17 cellular contexts compared by ENCODE assay signal in genomic region chr4:6625256-6625655, GRCh38.
"Had no signal": no experiment of that assay in that cellular context is flagged by ENCODE, and none has a peak within 500 bp of the region (broad histone marks: within the 10 kb centered on the region; RNA-seq: fewer than 3 reads in every experiment).

No MANE protein-coding gene starts in this region.

- H3K27ac ChIP-seq: coronary artery, heart left ventricle, prostate gland, thoracic aorta had no signal

- H3K36me3 ChIP-seq: prostate gland, thoracic aorta had no signal

- H3K27me3 ChIP-seq: heart left ventricle had no signal

- DNase-seq: activated B cell treated with CpG ODN at 0.5 μM for 24 hours; activated CD4-positive, alpha-beta T cell treated with anti-CD3 and anti-CD28 coated beads for 4 hours; activated CD4-positive, alpha-beta T cell treated with anti-CD3 and anti-CD28 coated beads, Interleukin-2, amount 50 U/mL, for 48 hours; activated CD8-positive, alpha-beta memory T cell treated with anti-CD3 and anti-CD28 coated beads, Interleukin-2, amount 50 U/mL, for 48 hours; activated naive CD4-positive, alpha-beta T cell; activated T-cell treated with anti-CD3 and anti-CD28 coated beads, Interleukin-2, amount 50 U/mL, for 4 hours; amniotic stem cell; heart left ventricle; left ventricle myocardium superior; mammary epithelial cell; naive thymus-derived CD8-positive, alpha-beta T cell; stimulated activated CD4-positive, alpha-beta T cell treated with anti-CD3 and anti-CD28 coated beads, Interleukin-2, amount 100 ng/mL, for 48 hours; stimulated activated CD8-positive, alpha-beta memory T cell treated with anti-CD3 and anti-CD28 coated beads, Interleukin-4, amount 100 ng/mL, for 48 hours; stimulated activated naive CD4-positive, alpha-beta T cell had no signal

- H3K4me3 ChIP-seq: coronary artery, heart left ventricle, prostate gland, thoracic aorta had no signal

- ATAC-seq: activated T-cell treated with anti-CD3 and anti-CD28 coated beads, Interleukin-2, amount 50 U/mL, for 4 hours; heart left ventricle; left ventricle myocardium superior; naive thymus-derived CD8-positive, alpha-beta T cell had no signal
